ENCODE assay signal across 20 cellular contexts in the genomic region with DNA sequence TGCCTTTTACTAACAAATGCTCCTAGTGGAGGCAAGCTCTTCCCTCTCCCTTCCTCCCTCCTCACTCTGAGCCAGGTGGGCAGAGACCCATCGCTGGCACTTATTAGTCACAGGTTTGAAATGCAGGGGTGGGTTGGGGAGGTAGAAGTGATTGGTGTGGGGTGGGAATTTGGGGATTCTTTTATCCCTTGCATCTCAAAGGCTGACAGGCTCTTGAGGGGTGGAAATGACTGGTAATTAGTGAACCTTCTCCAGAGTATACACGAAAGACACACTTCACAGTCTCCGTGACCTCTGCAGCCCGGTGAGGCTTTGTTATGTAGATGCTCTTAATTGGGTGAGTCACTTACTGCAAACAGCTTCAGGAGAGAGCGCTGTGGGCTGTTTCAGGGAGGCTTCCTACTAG. TPM values are rescaled to one million over a fixed set of nuclear protein-coding genes. Genes with fewer than 3 reads are reported as not detected.
DNase-seq lines count a peak whose midpoint lies in the region; ATAC-seq lines count a peak whose summit lies in the region.
"Had no signal": no experiment of that assay in that cellular context is flagged by ENCODE, and none has a peak within 500 bp of the region (broad histone marks: within the 10 kb centered on the region; RNA-seq: fewer than 3 reads in every experiment).

No MANE protein-coding gene starts in this region.

- no peak overlapping the region for H3K9ac ChIP-seq in NT2/D1 (ENCODE audit: insufficient read length, low read depth)

- H3K27me3 ChIP-seq in NT2/D1 (ENCODE audit: insufficient read depth, insufficient read length) = peaks cover 100% of the 10 kb centered on the region
- H3K27me3 ChIP-seq: gastroesophageal sphincter had no signal

- no peak overlapping the region for H3K4me3 ChIP-seq in NT2/D1 (ENCODE audit: insufficient read length, low read depth)
- H3K4me3 ChIP-seq: gastroesophageal sphincter, skin epidermis had no signal

- ATAC-seq in HG03457 (IDR thresholded peaks at IDR 0.05; ENCODE audit: unreplicated experiment) = no peak
- no peak for ATAC-seq in HG02623 (IDR thresholded peaks at IDR 0.05; ENCODE audit: unreplicated experiment)
- ATAC-seq: activated naive CD4-positive, alpha-beta T cell treated with anti-CD3 and anti-CD28 coated beads, Interleukin-2, amount 50 U/mL, for 72 hours; gastroesophageal sphincter; stimulated activated naive CD8-positive, alpha-beta T cell treated with anti-CD3 and anti-CD28 coated beads, Interleukin-15, amount 100 ng/mL, for 72 hours; T-cell had no signal

- H3K36me3 ChIP-seq in NT2/D1 (ENCODE audit: insufficient read depth, insufficient read length, low read length) = no peaks in the 10 kb centered on the region
- H3K36me3 ChIP-seq: gastroesophageal sphincter had no signal

- no peak overlapping the region for H3K27ac ChIP-seq in substantia nigra (ENCODE audit: low read depth, low read length, poor library complexity, severe bottlenecking)
- H3K27ac ChIP-seq: gastroesophageal sphincter, skin epidermis had no signal

- H3K4me1 ChIP-seq in NT2/D1 (ENCODE audit: insufficient read depth, insufficient read length) = peaks cover 11% of the 10 kb centered on the region
- H3K4me1 ChIP-seq: gastroesophageal sphincter had no signal

- in situ Hi-C loops in Caki2 (cut with HindIII; ENCODE audit: low pct_unique_long_range_greater_than_20kb, low sequenced_read_pairs) = no loop called here

- H3K9me3 ChIP-seq in NT2/D1 (ENCODE audit: insufficient read depth, low read length) = no peaks in the 10 kb centered on the region
- H3K9me3 ChIP-seq: gastroesophageal sphincter had no signal

- DNase-seq in Caki2 (ENCODE audit: low read depth) (peak; percentile 52), HT-29 (ENCODE audit: low spot score) (peak; percentile 28), NT2/D1 (ENCODE audit: low read depth, low spot score) (peak; percentile 78), iPS-NIHi7 (ENCODE audit: extremely low spot score) (peak; percentile 67), substantia nigra (lab: John Stamatoyannopoulos, UW) (no peak), RKO (ENCODE audit: low spot score) (no peak)
- DNase-seq: activated T-cell treated with anti-CD3 and anti-CD28 coated beads for 4 hours; effector memory CD4-positive, alpha-beta T cell; HCEC 1CT; KG1; NCI-H1694 treated with DMSO at 0.1 percent for 48 hours; occipital lobe; stimulated activated naive CD8-positive, alpha-beta T cell treated with anti-CD3 and anti-CD28 coated beads, Interleukin-15, amount 100 ng/mL, for 72 hours; T-cell had no signal

RNA-seq across cellular contexts. Expression of a gene that starts 13.9 kb away (rescaled TPM):
- total RNA-seq in Caki2 (2014; rRNA removed; shearing (Covaris generic); ENCODE audit: low replicate concordance) = 18.7 and 20.3 TPM in 2 replicates
- total RNA-seq in HT-29 (2014; rRNA removed; shearing (Covaris generic)) = not detected in 2 replicates
- total RNA-seq: activated naive CD4-positive, alpha-beta T cell treated with anti-CD3 and anti-CD28 coated beads, Interleukin-2, amount 50 U/mL, for 72 hours; OCI-LY7 had no signal

RNA-seq across cellular contexts. Expression of a gene that starts 16.0 kb away (rescaled TPM):
- total RNA-seq in Caki2 (2014; rRNA removed; shearing (Covaris generic); ENCODE audit: low replicate concordance) = 11.6 and 16.2 TPM in 2 replicates
- 4.6 and 8.8 TPM in 2 replicates for total RNA-seq in HT-29 (2014; rRNA removed; shearing (Covaris generic))
- total RNA-seq: OCI-LY7 had no signal

Comparison
In these comparisons a context has a peak if more than half of its experiments do, and no peak if none do; other contexts are left out.
1. DNase-seq: peak in Caki2 (single experiment), HT-29 (single experiment), NT2/D1 (single experiment) and iPS-NIHi7 (single experiment); none in substantia nigra (0 of 49) and RKO (single experiment).
2. RNA of a gene that starts 13.9 kb away (total RNA-seq): 18.7 to 20.3 TPM in Caki2; not detected in HT-29; every median in the first group is over 10 times any median in the second.